Comparison of ENCODE assay signal across 12 cellular contexts in genomic region chr14:74569826-74570591, GRCh38. TPM values are rescaled to one million over a fixed set of nuclear protein-coding genes. Genes with fewer than 3 reads are reported as not detected.
DNase-seq lines count a peak whose midpoint lies in the region; ATAC-seq, FAIRE-seq and TF ChIP-seq lines count a peak whose summit lies in the region.
"Had no signal": no experiment of that assay in that cellular context is flagged by ENCODE, and none has a peak within 500 bp of the region (broad histone marks: within the 10 kb centered on the region; RNA-seq: fewer than 3 reads in every experiment).

No MANE protein-coding gene starts in this region.

- H3K4me1 ChIP-seq in kidney (ENCODE audit: control insufficient read depth in 1 of 2, insufficient read depth in 1 of 2, low read depth in 1 of 2, low read length in 2 of 2), result peaks cover 24 to 28% of the 10 kb centered on the region in 2 donors
- no peaks in the 10 kb centered on the region for H3K4me1 ChIP-seq in thymus (ENCODE audit: control insufficient read depth, insufficient read depth, low read length)

- TF ChIP-seq CTCF in brain (conservative IDR thresholded peaks at IDR 0.05), result no peak
- no peak for TF ChIP-seq CTCF in kidney (IDR thresholded peaks at IDR 0.05; ENCODE audit: borderline replicate concordance, extremely low read depth, insufficient read depth)

- peaks cover 3% of the 10 kb centered on the region for H3K27me3 Mint-ChIP-seq in brain

- 94% methylated on average over 8 of the region's 8 CpGs for WGBS in thymus

- H3K4me1 Mint-ChIP-seq in brain, result peaks cover 61% of the 10 kb centered on the region

- H3K4me3 ChIP-seq in kidney (ENCODE audit: low read length in 2 of 2) (no peak overlapping the region), thymus (ENCODE audit: low read length) (no peak overlapping the region)

- intact Hi-C loops in kidney (cut with DNase I), result no loop called here

- no peaks in the 10 kb centered on the region for H3K36me3 ChIP-seq in kidney (ENCODE audit: control insufficient read depth in 1 of 2, insufficient read depth in 2 of 2, low read length in 2 of 2)
- H3K36me3 ChIP-seq in thymus (ENCODE audit: control insufficient read depth, insufficient read depth), result no peaks in the 10 kb centered on the region

- ATAC-seq in activated naive CD4-positive, alpha-beta T cell treated with anti-CD3 and anti-CD28 coated beads, Interleukin-2, amount 50 U/mL, for 72 hours, result no peak

- no peaks in the 10 kb centered on the region for H3K9me3 Mint-ChIP-seq in brain
- H3K9me3 Mint-ChIP-seq in activated naive CD4-positive, alpha-beta T cell treated with anti-CD3 and anti-CD28 coated beads, Interleukin-2, amount 50 U/mL, for 72 hours, result no peaks in the 10 kb centered on the region
- H3K9me3 Mint-ChIP-seq: activated T-helper 2 cell treated with anti-CD3 and anti-CD28 coated beads, Interferon-gamma antibody, Interleukin-2, Interleukin-4, amounts not matched to agents 10 μg/mL and 5 μg/mL and 100 μg/mL, durations not matched to agents 14 hours and 24 hours and 36 hours had no signal

- H3K9me3 ChIP-seq in kidney (ENCODE audit: control insufficient read depth in 1 of 2, low read length in 2 of 2) (no peaks in the 10 kb centered on the region), thymus (ENCODE audit: control insufficient read depth) (no peaks in the 10 kb centered on the region)

- no peak for FAIRE-seq in kidney (lab: Jason Lieb, UNC)

- H3K4me3 Mint-ChIP-seq in brain, result peak overlapping the region in 1 of 5 experiments; percentile 40

- H3K27ac Mint-ChIP-seq in brain, result peak overlapping the region; percentile 24 to 92 (median 73)
- no peak overlapping the region for H3K27ac Mint-ChIP-seq in activated naive CD4-positive, alpha-beta T cell treated with anti-CD3 and anti-CD28 coated beads, Interleukin-2, amount 50 U/mL, for 72 hours
- H3K27ac Mint-ChIP-seq: activated T-helper 2 cell treated with anti-CD3 and anti-CD28 coated beads, Interferon-gamma antibody, Interleukin-2, Interleukin-4, amounts not matched to agents 10 μg/mL and 5 μg/mL and 100 μg/mL, durations not matched to agents 14 hours and 24 hours and 36 hours had no signal

- H3K9ac ChIP-seq in kidney (ENCODE audit: low read length in 2 of 2), result no peak overlapping the region

- H3K27me3 ChIP-seq in thymus (ENCODE audit: control insufficient read depth, insufficient read depth), result peaks cover 2% of the 10 kb centered on the region

- DNase-seq in DMS53 (lab: John Stamatoyannopoulos, UW) (peak; percentile 4), DMS53 treated with DMSO at 0.1 percent for 48 hours (lab: John Stamatoyannopoulos, UW; ENCODE audit: unreplicated experiment) (no peak), kidney (no peak), globus pallidus (ENCODE audit: low spot score) (no peak)
- no peak for DNase-seq in activated CD4-positive, CD25-positive, alpha-beta regulatory T cell treated with anti-CD3 and anti-CD28 coated beads, Interleukin-2, amount 50 U/mL, for 72 hours
- no peak for DNase-seq in activated naive CD4-positive, alpha-beta T cell treated with anti-CD3 and anti-CD28 coated beads, Interleukin-2, amount 50 U/mL, for 72 hours (ENCODE audit: low spot score in 2 of 2)
- DNase-seq: 8988T; effector CD4-positive, alpha-beta T cell; stimulated activated CD4-positive, alpha-beta T cell treated with anti-CD3 and anti-CD28 coated beads, Interleukin-12 subunit alpha, Interleukin-12 subunit beta, amount 100 ng/mL, for 4 hours had no signal

- H3K27ac ChIP-seq in kidney (ENCODE audit: low read depth in 2 of 2, low read length in 2 of 2) (peak overlapping the region; percentile 2 to 43), thymus (ENCODE audit: low read depth) (peak overlapping the region; percentile 33)

- H3K36me3 Mint-ChIP-seq in brain, result no peaks in the 10 kb centered on the region
- no peaks in the 10 kb centered on the region for H3K36me3 Mint-ChIP-seq in activated naive CD4-positive, alpha-beta T cell treated with anti-CD3 and anti-CD28 coated beads, Interleukin-2, amount 50 U/mL, for 72 hours

RNA-seq across cellular contexts. Expression of gene LTBP2, which starts 42.0 kb away (rescaled TPM):
- 2.8 TPM for polyA plus RNA-seq in brain (ENCODE audit: insufficient read depth, low read depth, low replicate concordance)
- 10.4 TPM for total RNA-seq in kidney
- 2.9 TPM for polyA plus RNA-seq in kidney (ENCODE audit: insufficient read depth, low read depth, low replicate concordance)
- 2.9 TPM for polyA plus RNA-seq in thymus
- under 1 TPM in 1 of 2 donors, not detected in 1; 0.49 TPM for total RNA-seq in activated naive CD4-positive, alpha-beta T cell treated with anti-CD3 and anti-CD28 coated beads, Interleukin-2, amount 50 U/mL, for 72 hours

Comparison
In these comparisons a context has a peak if more than half of its experiments do, and no peak if none do; other contexts are left out.
1. H3K27ac Mint-ChIP-seq: peak in brain (5 of 5); none in activated naive CD4-positive, alpha-beta T cell treated with anti-CD3 and anti-CD28 coated beads, Interleukin-2, amount 50 U/mL, for 72 hours (0 of 2).